8 cellular contexts compared by ENCODE assay signal in the genomic region with DNA sequence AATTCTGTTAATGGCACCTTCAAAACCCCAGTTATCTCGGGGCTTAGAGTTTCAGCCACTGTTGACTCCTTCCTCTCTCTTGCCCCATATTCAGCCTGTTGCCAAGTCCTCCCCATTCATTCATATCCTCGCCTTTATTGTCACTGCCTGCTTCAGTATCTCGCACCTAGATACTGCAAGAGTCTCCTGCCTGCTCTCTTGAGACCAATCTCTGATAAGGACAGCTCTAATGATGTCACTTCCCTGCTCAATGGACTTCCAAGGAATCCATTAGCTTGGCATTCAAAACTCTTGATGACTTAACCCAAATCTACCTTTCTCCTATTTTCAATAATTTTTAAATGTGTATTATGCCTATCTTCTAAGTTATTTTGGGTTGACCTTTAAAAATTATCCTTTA. TPM values are rescaled to one million over a fixed set of nuclear protein-coding genes. Genes with fewer than 3 reads are reported as not detected.
DNase-seq lines count a peak whose midpoint lies in the region; ATAC-seq lines count a peak whose summit lies in the region.

No MANE protein-coding gene starts in this region.

- DNase-seq in activated CD4-positive, alpha-beta T cell treated with anti-CD3 and anti-CD28 coated beads, Interleukin-2, amount 10 ng/mL, durations not matched to agents 24 days and 14 days: no peak
- DNase-seq in activated CD4-positive, alpha-beta T cell treated with anti-CD3 and anti-CD28 coated beads for 4 hours: no peak
- DNase-seq in activated gamma-delta T cell treated with Interleukin-2 at 50 U/mL for 16 hours (no peak), NCI-H2196 (lab: John Stamatoyannopoulos, UW; ENCODE audit: unreplicated experiment) (no peak)

- peaks cover 6% of the 10 kb centered on the region for H3K36me3 Mint-ChIP-seq in activated CD4-positive, alpha-beta T cell treated with anti-CD3 and anti-CD28 coated beads, Interleukin-2, amount 10 ng/mL, durations not matched to agents 24 days and 14 days (ENCODE audit: low read depth)
- no peaks in the 10 kb centered on the region for H3K36me3 Mint-ChIP-seq in activated naive CD8-positive, alpha-beta T cell

- H3K4me3 Mint-ChIP-seq in activated CD4-positive, alpha-beta T cell treated with anti-CD3 and anti-CD28 coated beads, Interleukin-2, amount 10 ng/mL, durations not matched to agents 24 days and 14 days: peak overlapping the region; percentile 92
- H3K4me3 Mint-ChIP-seq in activated naive CD8-positive, alpha-beta T cell: peak overlapping the region; percentile 94

- no peak overlapping the region for H3K27ac Mint-ChIP-seq in activated CD4-positive, alpha-beta T cell treated with anti-CD3 and anti-CD28 coated beads, Interleukin-2, amount 10 ng/mL, durations not matched to agents 24 days and 14 days
- H3K27ac Mint-ChIP-seq in activated naive CD8-positive, alpha-beta T cell: no peak overlapping the region

- no peak for ATAC-seq in HG03460 (IDR thresholded peaks at IDR 0.05; ENCODE audit: unreplicated experiment)

- peak overlapping the region in 1 of 2 donors; percentile 74 for H3K9ac ChIP-seq in stomach smooth muscle (ENCODE audit: low read length in 2 of 2)

- H3K36me3 ChIP-seq in stomach smooth muscle (ENCODE audit: control insufficient read depth in 2 of 2, insufficient read depth in 2 of 2, low read length in 2 of 2): no peaks in the 10 kb centered on the region

- H3K4me3 ChIP-seq in iPS-18c (ENCODE audit: insufficient read depth, low read depth, low read length): peak overlapping the region; percentile 46
- H3K4me3 ChIP-seq in stomach smooth muscle (ENCODE audit: low read length in 2 of 2): peak overlapping the region; percentile 59 to 75

- H3K27ac ChIP-seq in stomach smooth muscle (ENCODE audit: low read length): peak overlapping the region; percentile 82

- H3K27me3 ChIP-seq in stomach smooth muscle (ENCODE audit: control insufficient read depth in 1 of 2, insufficient read depth in 2 of 2, low read length in 2 of 2): peaks cover 0 to 5% of the 10 kb centered on the region in 2 donors

- no peaks in the 10 kb centered on the region for H3K27me3 Mint-ChIP-seq in activated CD4-positive, alpha-beta T cell treated with anti-CD3 and anti-CD28 coated beads, Interleukin-2, amount 10 ng/mL, durations not matched to agents 24 days and 14 days
- no peaks in the 10 kb centered on the region for H3K27me3 Mint-ChIP-seq in activated naive CD8-positive, alpha-beta T cell

- H3K4me1 Mint-ChIP-seq in activated CD4-positive, alpha-beta T cell treated with anti-CD3 and anti-CD28 coated beads, Interleukin-2, amount 10 ng/mL, durations not matched to agents 24 days and 14 days: peaks cover 5% of the 10 kb centered on the region
- peaks cover 18% of the 10 kb centered on the region for H3K4me1 Mint-ChIP-seq in activated naive CD8-positive, alpha-beta T cell (ENCODE audit: low read depth)

- H3K9me3 ChIP-seq in iPS-18c (ENCODE audit: control insufficient read depth, insufficient read depth, low read length): peaks cover 5% of the 10 kb centered on the region
- no peaks in the 10 kb centered on the region for H3K9me3 ChIP-seq in stomach smooth muscle (ENCODE audit: control insufficient read depth in 2 of 2, low read length in 2 of 2)

- intact Hi-C loops in activated CD4-positive, alpha-beta T cell treated with anti-CD3 and anti-CD28 coated beads, Interleukin-2, amount 10 ng/mL, durations not matched to agents 24 days and 14 days (cut with micrococcal nuclease): loop anchor here (5.0 to 10.0 kb wide), 3 partner anchors 58 to 369 kb away; partner anchors contain the start of gene NKAP

- H3K4me1 ChIP-seq in stomach smooth muscle (ENCODE audit: control insufficient read depth, insufficient read depth, low read length): peaks cover 10% of the 10 kb centered on the region

- H3K9me3 Mint-ChIP-seq in activated CD4-positive, alpha-beta T cell treated with anti-CD3 and anti-CD28 coated beads, Interleukin-2, amount 10 ng/mL, durations not matched to agents 24 days and 14 days: no peaks in the 10 kb centered on the region
- no peaks in the 10 kb centered on the region for H3K9me3 Mint-ChIP-seq in activated naive CD8-positive, alpha-beta T cell (ENCODE audit: low read depth)

RNA-seq across cellular contexts. Expression of gene UBE2A, which starts 1.1 kb away (rescaled TPM):
- total RNA-seq in activated CD4-positive, alpha-beta T cell treated with anti-CD3 and anti-CD28 coated beads, Interleukin-2, amount 10 ng/mL, durations not matched to agents 24 days and 14 days: 58.8 and 60.9 TPM in 2 replicates

RNA-seq across cellular contexts. Expression of gene STEEP1, which starts 8.0 kb away (rescaled TPM):
- total RNA-seq in activated CD4-positive, alpha-beta T cell treated with anti-CD3 and anti-CD28 coated beads, Interleukin-2, amount 10 ng/mL, durations not matched to agents 24 days and 14 days: 24.4 and 25.4 TPM in 2 replicates

RNA-seq across cellular contexts. Expression of gene NKRF, which starts 33.0 kb away (rescaled TPM):
- 28.0 and 29.8 TPM in 2 replicates for total RNA-seq in activated CD4-positive, alpha-beta T cell treated with anti-CD3 and anti-CD28 coated beads, Interleukin-2, amount 10 ng/mL, durations not matched to agents 24 days and 14 days
